ENCODE assay signal across 24 cellular contexts in the genomic region with DNA sequence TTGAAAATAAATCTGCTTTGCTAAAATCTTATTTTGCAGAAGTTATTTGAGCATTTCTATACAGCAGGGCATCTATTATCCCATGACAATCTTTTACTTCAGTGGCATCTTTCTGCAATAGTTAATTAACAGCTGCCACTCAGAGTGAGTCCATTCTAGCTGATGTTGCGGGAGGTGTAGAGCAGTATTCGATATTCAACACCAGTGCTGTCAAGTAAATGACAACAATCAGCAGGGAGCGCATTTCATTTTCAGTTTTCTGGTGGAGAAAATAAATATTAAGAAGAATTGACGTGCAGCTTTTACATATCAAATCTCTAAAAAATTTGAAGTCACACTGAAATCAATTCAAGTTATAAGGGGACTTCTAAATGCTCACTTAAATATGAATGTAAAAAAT.
"Had no signal": no experiment of that assay in that cellular context is flagged by ENCODE, and none has a peak within 500 bp of the region (broad histone marks: within the 10 kb centered on the region; RNA-seq: fewer than 3 reads in every experiment).

No MANE protein-coding gene starts in this region.

- H3K9me3 ChIP-seq: colonic mucosa, esophagus muscularis mucosa, esophagus squamous epithelium, gastrocnemius medialis, gastroesophageal sphincter, heart right ventricle had no signal

- H3K27me3 ChIP-seq: colonic mucosa, dorsolateral prefrontal cortex, esophagus muscularis mucosa, esophagus squamous epithelium, foreskin keratinocyte, gastrocnemius medialis, gastroesophageal sphincter, heart left ventricle, heart right ventricle had no signal

- H3K27ac ChIP-seq: colonic mucosa, coronary artery, dorsolateral prefrontal cortex, epithelial cell of prostate, esophagus muscularis mucosa, esophagus squamous epithelium, foreskin keratinocyte, gastrocnemius medialis, gastroesophageal sphincter, heart left ventricle, heart right ventricle had no signal

- H3K36me3 ChIP-seq: colonic mucosa, esophagus muscularis mucosa, esophagus squamous epithelium, gastrocnemius medialis, gastroesophageal sphincter, heart left ventricle, heart right ventricle had no signal

- H3K4me1 ChIP-seq: colonic mucosa, esophagus muscularis mucosa, esophagus squamous epithelium, foreskin keratinocyte, gastrocnemius medialis, gastroesophageal sphincter, heart left ventricle, heart right ventricle had no signal

- DNase-seq: colonic mucosa; cortex of kidney; dermis blood vessel endothelial cell; dorsolateral prefrontal cortex; effector CD4-positive, alpha-beta T cell; effector CD8-positive, alpha-beta T cell; effector memory CD4-positive, alpha-beta T cell; effector memory CD8-positive, alpha-beta T cell; endodermal cell; erythroblast; esophagus squamous epithelium; foreskin fibroblast; foreskin keratinocyte; foreskin melanocyte; gastrocnemius medialis; glutamatergic neuron; head of caudate nucleus; heart left ventricle; heart right ventricle had no signal

- ATAC-seq: effector memory CD8-positive, alpha-beta T cell; esophagus mucosa; foreskin keratinocyte; gastrocnemius medialis; gastroesophageal sphincter; heart left ventricle; heart right ventricle had no signal

- H3K4me3 ChIP-seq: colonic mucosa, coronary artery, dorsolateral prefrontal cortex, esophagus muscularis mucosa, esophagus squamous epithelium, gastrocnemius medialis, gastroesophageal sphincter, heart left ventricle, heart right ventricle had no signal
